In the genomic region with DNA sequence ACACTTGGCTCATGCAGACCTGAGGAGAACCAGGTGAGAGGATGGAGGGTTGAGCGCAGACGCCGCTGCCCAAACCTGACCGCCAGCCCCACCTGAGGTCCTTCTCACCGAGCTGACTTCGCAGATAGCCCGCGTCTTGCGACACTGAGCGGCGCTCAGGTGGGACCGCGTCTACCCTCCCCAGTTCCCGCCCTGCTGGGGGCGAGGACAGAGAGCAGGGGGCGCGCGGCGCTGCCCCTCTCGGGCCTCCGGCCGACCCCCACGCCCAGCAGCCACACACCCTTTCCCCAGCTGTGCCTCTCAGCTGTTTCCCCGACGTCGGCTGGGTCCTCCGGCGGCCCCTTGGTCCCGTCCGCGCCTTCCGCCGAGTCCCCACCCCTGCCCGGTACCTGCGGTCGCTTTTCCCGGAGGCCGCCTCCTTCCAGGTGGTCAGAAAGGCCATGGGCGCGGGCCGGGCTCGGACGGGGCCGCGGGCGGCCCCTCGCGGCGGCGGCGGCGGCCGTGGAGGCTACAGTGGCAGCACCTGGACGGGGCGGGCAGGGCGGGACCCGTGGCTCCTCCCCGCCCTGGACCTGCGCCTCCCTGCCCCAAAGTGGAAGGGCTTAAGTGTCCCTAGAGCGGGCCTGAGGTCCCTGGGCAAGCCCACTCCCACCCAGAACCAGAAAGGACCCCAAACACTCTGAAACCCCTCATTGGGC, we compare ENCODE assay signal across 1 cellular context.
TF ChIP-seq lines count a peak whose summit lies in the region.

No MANE protein-coding gene starts in this region.

TF ChIP-seq in K562, 482 proteins besides CTCF, POLR2A, EP300 and RAD21 (continued from another document):
- TF ChIP-seq ZFX (CRISPR knock-in tag; IDR thresholded peaks at IDR 0.05) (no peak), JUN (IDR thresholded peaks at IDR 0.05; ENCODE audit: borderline replicate concordance, low read depth, low read length) (no peak), JUN (CRISPR knock-in tag; IDR thresholded peaks at IDR 0.05; ENCODE audit: borderline replicate concordance) (no peak), CXXC5 (CRISPR knock-in tag; IDR thresholded peaks at IDR 0.05) (peak; percentile 42; the same call in 1 of the 2 replicates), CC2D1A (IDR thresholded peaks at IDR 0.05) (no peak), NEUROD1 (IDR thresholded peaks at IDR 0.05; ENCODE audit: borderline replicate concordance, low read depth, low read length, partially characterized antibody) (no peak), CCNT2 (IDR thresholded peaks at IDR 0.05; ENCODE audit: borderline replicate concordance, extremely low read depth, insufficient read length, low read depth, low read length) (peak; percentile 60), SMC3 (conservative IDR thresholded peaks at IDR 0.05; ENCODE audit: insufficient read depth, low read depth, low read length) (0 out of 2 replicates have a peak, but pooled peaks have one; percentile 3), ZBTB7A (IDR thresholded peaks at IDR 0.05; ENCODE audit: borderline replicate concordance, control insufficient read depth, low read depth, low read length) (peak; percentile 32; the same call in 1 of the 2 replicates), MBD2 (IDR thresholded peaks at IDR 0.05; ENCODE audit: borderline replicate concordance, low read depth) (0 out of 2 replicates have a peak, but pooled peaks have one; percentile 12), CEBPG (CRISPR knock-in tag; IDR thresholded peaks at IDR 0.05) (no peak), CEBPG (tag; conservative IDR thresholded peaks at IDR 0.05 in 1 of 2, IDR thresholded peaks at IDR 0.05 in 1 of 2) (peak in 1 of 2 experiments; percentile 19; a peak in 1 of 4 replicates), CEBPB (tag; IDR thresholded peaks at IDR 0.05) (0 out of 2 replicates have a peak, but pooled peaks have one; percentile 16)
- TF ChIP-seq, protein P1, sequence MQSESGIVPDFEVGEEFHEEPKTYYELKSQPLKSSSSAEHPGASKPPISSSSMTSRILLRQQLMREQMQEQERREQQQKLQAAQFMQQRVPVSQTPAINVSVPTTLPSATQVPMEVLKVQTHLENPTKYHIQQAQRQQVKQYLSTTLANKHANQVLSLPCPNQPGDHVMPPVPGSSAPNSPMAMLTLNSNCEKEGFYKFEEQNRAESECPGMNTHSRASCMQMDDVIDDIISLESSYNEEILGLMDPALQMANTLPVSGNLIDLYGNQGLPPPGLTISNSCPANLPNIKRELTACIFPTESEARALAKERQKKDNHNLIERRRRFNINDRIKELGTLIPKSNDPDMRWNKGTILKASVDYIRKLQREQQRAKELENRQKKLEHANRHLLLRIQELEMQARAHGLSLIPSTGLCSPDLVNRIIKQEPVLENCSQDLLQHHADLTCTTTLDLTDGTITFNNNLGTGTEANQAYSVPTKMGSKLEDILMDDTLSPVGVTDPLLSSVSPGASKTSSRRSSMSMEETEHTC (IDR thresholded peaks at IDR 0.05) = no peak
- TF ChIP-seq, protein P2, sequence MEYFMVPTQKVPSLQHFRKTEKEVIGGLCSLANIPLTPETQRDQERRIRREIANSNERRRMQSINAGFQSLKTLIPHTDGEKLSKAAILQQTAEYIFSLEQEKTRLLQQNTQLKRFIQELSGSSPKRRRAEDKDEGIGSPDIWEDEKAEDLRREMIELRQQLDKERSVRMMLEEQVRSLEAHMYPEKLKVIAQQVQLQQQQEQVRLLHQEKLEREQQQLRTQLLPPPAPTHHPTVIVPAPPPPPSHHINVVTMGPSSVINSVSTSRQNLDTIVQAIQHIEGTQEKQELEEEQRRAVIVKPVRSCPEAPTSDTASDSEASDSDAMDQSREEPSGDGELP (CRISPR knock-in tag; IDR thresholded peaks at IDR 0.05; ENCODE audit: borderline replicate concordance) = peak; percentile 67; the same call in 1 of the 2 replicates
- TF ChIP-seq, protein P3, sequence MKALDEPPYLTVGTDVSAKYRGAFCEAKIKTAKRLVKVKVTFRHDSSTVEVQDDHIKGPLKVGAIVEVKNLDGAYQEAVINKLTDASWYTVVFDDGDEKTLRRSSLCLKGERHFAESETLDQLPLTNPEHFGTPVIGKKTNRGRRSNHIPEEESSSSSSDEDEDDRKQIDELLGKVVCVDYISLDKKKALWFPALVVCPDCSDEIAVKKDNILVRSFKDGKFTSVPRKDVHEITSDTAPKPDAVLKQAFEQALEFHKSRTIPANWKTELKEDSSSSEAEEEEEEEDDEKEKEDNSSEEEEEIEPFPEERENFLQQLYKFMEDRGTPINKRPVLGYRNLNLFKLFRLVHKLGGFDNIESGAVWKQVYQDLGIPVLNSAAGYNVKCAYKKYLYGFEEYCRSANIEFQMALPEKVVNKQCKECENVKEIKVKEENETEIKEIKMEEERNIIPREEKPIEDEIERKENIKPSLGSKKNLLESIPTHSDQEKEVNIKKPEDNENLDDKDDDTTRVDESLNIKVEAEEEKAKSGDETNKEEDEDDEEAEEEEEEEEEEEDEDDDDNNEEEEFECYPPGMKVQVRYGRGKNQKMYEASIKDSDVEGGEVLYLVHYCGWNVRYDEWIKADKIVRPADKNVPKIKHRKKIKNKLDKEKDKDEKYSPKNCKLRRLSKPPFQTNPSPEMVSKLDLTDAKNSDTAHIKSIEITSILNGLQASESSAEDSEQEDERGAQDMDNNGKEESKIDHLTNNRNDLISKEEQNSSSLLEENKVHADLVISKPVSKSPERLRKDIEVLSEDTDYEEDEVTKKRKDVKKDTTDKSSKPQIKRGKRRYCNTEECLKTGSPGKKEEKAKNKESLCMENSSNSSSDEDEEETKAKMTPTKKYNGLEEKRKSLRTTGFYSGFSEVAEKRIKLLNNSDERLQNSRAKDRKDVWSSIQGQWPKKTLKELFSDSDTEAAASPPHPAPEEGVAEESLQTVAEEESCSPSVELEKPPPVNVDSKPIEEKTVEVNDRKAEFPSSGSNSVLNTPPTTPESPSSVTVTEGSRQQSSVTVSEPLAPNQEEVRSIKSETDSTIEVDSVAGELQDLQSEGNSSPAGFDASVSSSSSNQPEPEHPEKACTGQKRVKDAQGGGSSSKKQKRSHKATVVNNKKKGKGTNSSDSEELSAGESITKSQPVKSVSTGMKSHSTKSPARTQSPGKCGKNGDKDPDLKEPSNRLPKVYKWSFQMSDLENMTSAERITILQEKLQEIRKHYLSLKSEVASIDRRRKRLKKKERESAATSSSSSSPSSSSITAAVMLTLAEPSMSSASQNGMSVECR (CRISPR knock-in tag; IDR thresholded peaks at IDR 0.05) = 0 out of 2 replicates have a peak, but pooled peaks have one; percentile 26
- TF ChIP-seq, protein P4, sequence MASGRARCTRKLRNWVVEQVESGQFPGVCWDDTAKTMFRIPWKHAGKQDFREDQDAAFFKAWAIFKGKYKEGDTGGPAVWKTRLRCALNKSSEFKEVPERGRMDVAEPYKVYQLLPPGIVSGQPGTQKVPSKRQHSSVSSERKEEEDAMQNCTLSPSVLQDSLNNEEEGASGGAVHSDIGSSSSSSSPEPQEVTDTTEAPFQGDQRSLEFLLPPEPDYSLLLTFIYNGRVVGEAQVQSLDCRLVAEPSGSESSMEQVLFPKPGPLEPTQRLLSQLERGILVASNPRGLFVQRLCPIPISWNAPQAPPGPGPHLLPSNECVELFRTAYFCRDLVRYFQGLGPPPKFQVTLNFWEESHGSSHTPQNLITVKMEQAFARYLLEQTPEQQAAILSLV (tag; IDR thresholded peaks at IDR 0.05) = no peak
- TF ChIP-seq, protein P5, sequence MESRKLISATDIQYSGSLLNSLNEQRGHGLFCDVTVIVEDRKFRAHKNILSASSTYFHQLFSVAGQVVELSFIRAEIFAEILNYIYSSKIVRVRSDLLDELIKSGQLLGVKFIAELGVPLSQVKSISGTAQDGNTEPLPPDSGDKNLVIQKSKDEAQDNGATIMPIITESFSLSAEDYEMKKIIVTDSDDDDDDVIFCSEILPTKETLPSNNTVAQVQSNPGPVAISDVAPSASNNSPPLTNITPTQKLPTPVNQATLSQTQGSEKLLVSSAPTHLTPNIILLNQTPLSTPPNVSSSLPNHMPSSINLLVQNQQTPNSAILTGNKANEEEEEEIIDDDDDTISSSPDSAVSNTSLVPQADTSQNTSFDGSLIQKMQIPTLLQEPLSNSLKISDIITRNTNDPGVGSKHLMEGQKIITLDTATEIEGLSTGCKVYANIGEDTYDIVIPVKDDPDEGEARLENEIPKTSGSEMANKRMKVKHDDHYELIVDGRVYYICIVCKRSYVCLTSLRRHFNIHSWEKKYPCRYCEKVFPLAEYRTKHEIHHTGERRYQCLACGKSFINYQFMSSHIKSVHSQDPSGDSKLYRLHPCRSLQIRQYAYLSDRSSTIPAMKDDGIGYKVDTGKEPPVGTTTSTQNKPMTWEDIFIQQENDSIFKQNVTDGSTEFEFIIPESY (CRISPR knock-in tag; IDR thresholded peaks at IDR 0.05) = peak; percentile 72
